ENCODE assay signal across 22 cellular contexts in the genomic region with DNA sequence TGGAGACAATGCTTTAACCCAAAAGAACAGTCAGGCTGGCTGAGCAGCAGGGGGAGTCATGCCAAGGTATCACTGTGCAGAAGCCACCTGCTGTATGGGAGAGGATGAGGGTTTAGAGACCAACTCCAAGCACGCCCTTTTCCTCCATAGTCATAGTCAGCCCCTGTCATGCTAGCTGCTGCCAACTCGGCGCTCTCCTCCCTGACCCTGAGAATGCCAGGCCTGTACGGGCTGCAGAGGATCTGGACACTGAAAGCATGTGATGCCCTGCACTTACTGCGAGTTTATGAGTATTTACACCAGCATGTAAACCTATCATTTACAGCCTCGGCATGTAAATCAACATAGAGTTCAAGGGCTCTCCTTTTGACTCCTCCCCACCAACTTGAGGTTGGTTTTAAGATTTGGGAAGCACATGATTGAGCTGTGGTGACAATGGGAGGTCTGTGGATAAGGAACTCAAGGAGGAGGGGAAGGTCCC. TPM values are rescaled to one million over a fixed set of nuclear protein-coding genes. Genes with fewer than 3 reads are reported as not detected.
DNase-seq lines count a peak whose midpoint lies in the region; ATAC-seq and TF ChIP-seq lines count a peak whose summit lies in the region.
"Had no signal": no experiment of that assay in that cellular context is flagged by ENCODE, and none has a peak within 500 bp of the region (broad histone marks: within the 10 kb centered on the region; RNA-seq: fewer than 3 reads in every experiment).

No MANE protein-coding gene starts in this region.

- H3K27me3 ChIP-seq in lower lobe of right lung (ENCODE audit: low read depth) = peaks cover 7% of the 10 kb centered on the region
- H3K27me3 ChIP-seq: adrenal gland had no signal

- TF ChIP-seq CTCF in HFFc6 (IDR thresholded peaks at IDR 0.05) (no peak), WTC11 (IDR thresholded peaks at IDR 0.05) (no peak), lower lobe of right lung (IDR thresholded peaks at IDR 0.05) (no peak), foreskin fibroblast (IDR thresholded peaks at IDR 0.05; ENCODE audit: low read depth, low read length) (no peak)

- intact Hi-C loops in lower lobe of right lung (cut with DNase I) = no loop called here

- ATAC-seq in WTC11 (peak; percentile 65), lower lobe of right lung (peak; percentile 43 to 60), HG02678 (IDR thresholded peaks at IDR 0.05; ENCODE audit: unreplicated experiment) (no peak)
- ATAC-seq: foreskin keratinocyte, psoas muscle had no signal

- H3K36me3 Mint-ChIP-seq in HFFc6 (ENCODE audit: low read depth) (no peaks in the 10 kb centered on the region), WTC11 (no peaks in the 10 kb centered on the region)

- H3K4me3 ChIP-seq in lower lobe of right lung (no peak overlapping the region), foreskin fibroblast (ENCODE audit: low read depth in 1 of 2, low read length in 2 of 2) (no peak overlapping the region)
- H3K4me3 ChIP-seq: adrenal gland, PC-9, psoas muscle, SK-N-MC, smooth muscle cell had no signal

- no peak for DNase-seq in HFFc6
- peak; percentile 34 for DNase-seq in NCI-H2227 (lab: John Stamatoyannopoulos, UW; ENCODE audit: unreplicated experiment)
- DNase-seq in WTC11 (ENCODE audit: low spot score) = no peak
- no peak for DNase-seq in lower lobe of right lung
- no peak for DNase-seq in NCI-H2107 (lab: John Stamatoyannopoulos, UW)
- no peak for DNase-seq in foreskin fibroblast
- no peak for DNase-seq in A172 (ENCODE audit: low spot score)
- DNase-seq: activated effector memory CD4-positive, alpha-beta T cell treated with Interleukin-2 at 50 U/mL for 16 hours; adrenal gland; BE2C; dermis blood vessel endothelial cell; foreskin keratinocyte; NCI-H2081; PC-9; psoas muscle; stimulated activated CD4-positive, alpha-beta T cell treated with anti-CD3 and anti-CD28 coated beads, Interleukin-4, amount 100 ng/mL, for 1 hour had no signal

- H3K4me1 ChIP-seq in lower lobe of right lung = no peaks in the 10 kb centered on the region
- H3K4me1 ChIP-seq: adrenal gland, BE2C, foreskin keratinocyte, psoas muscle had no signal

- H3K4me3 Mint-ChIP-seq in HFFc6 (no peak overlapping the region), WTC11 (no peak overlapping the region)
- H3K4me3 Mint-ChIP-seq: neural crest cell had no signal

- CTCF ChIA-PET in WTC11 (lab: Charles Lee) = interaction anchor here (0.6 to 7.6 kb wide), 5 partner anchors 11 to 54 kb away, joined by 3 to 107 read pairs (median 3); partner anchors contain the start of gene SCUBE3

- no peak overlapping the region for H3K27ac ChIP-seq in lower lobe of right lung
- H3K27ac ChIP-seq: adrenal gland, epithelial cell of prostate, foreskin keratinocyte, PC-9, psoas muscle, SK-N-MC had no signal

- POLR2A ChIA-PET in WTC11 (lab: Charles Lee) = no interaction called here

- peaks cover 67% of the 10 kb centered on the region for H3K4me1 Mint-ChIP-seq in HFFc6 (ENCODE audit: low read depth)
- peaks cover 4% of the 10 kb centered on the region for H3K4me1 Mint-ChIP-seq in WTC11

- H3K36me3 ChIP-seq in lower lobe of right lung = no peaks in the 10 kb centered on the region
- H3K36me3 ChIP-seq: adrenal gland, BE2C had no signal

- 0 out of 2 replicates have a peak overlapping the region, but pooled peaks have one; percentile 3 for H3K27ac Mint-ChIP-seq in HFFc6
- H3K27ac Mint-ChIP-seq in WTC11 = no peak overlapping the region

- H3K9me3 Mint-ChIP-seq in HFFc6 = no peaks in the 10 kb centered on the region
- H3K9me3 Mint-ChIP-seq in WTC11 = no peaks in the 10 kb centered on the region; the same call in 1 of the 2 replicates
- H3K9me3 Mint-ChIP-seq: neural crest cell had no signal

- no peaks in the 10 kb centered on the region for H3K9me3 ChIP-seq in lower lobe of right lung
- H3K9me3 ChIP-seq: adrenal gland, BE2C, psoas muscle had no signal

- no peaks in the 10 kb centered on the region for H3K27me3 Mint-ChIP-seq in HFFc6 (ENCODE audit: insufficient read depth)
- peaks cover 39% of the 10 kb centered on the region for H3K27me3 Mint-ChIP-seq in WTC11 (ENCODE audit: low read depth)

TF ChIP-seq in WTC11, 78 proteins besides CTCF, POLR2A, EP300 and RAD21:
- TF ChIP-seq ERG (CRISPR knock-in tag; IDR thresholded peaks at IDR 0.05) (no peak), ZNF138 (CRISPR knock-in tag; conservative IDR thresholded peaks at IDR 0.05) (no peak), EMX1 (CRISPR knock-in tag; IDR thresholded peaks at IDR 0.05) (no peak), ATF3 (CRISPR knock-in tag; conservative IDR thresholded peaks at IDR 0.05) (no peak), ZNF121 (CRISPR knock-in tag; IDR thresholded peaks at IDR 0.05) (no peak), KAT7 (CRISPR knock-in tag; IDR thresholded peaks at IDR 0.05; ENCODE audit: borderline replicate concordance) (no peak), TP53 (CRISPR knock-in tag; IDR thresholded peaks at IDR 0.05) (no peak), ZBTB21 (CRISPR knock-in tag; IDR thresholded peaks at IDR 0.05; ENCODE audit: borderline replicate concordance) (no peak), SP1 (CRISPR knock-in tag; conservative IDR thresholded peaks at IDR 0.05) (no peak), NR1H2 (CRISPR knock-in tag; IDR thresholded peaks at IDR 0.05) (no peak), PRRX2 (CRISPR knock-in tag; IDR thresholded peaks at IDR 0.05) (no peak), GRHL2 (CRISPR knock-in tag; IDR thresholded peaks at IDR 0.05; ENCODE audit: insufficient replicate concordance, severe bottlenecking) (no peak), NFATC4 (CRISPR knock-in tag; IDR thresholded peaks at IDR 0.05) (no peak)
- TF ChIP-seq, protein P1, sequence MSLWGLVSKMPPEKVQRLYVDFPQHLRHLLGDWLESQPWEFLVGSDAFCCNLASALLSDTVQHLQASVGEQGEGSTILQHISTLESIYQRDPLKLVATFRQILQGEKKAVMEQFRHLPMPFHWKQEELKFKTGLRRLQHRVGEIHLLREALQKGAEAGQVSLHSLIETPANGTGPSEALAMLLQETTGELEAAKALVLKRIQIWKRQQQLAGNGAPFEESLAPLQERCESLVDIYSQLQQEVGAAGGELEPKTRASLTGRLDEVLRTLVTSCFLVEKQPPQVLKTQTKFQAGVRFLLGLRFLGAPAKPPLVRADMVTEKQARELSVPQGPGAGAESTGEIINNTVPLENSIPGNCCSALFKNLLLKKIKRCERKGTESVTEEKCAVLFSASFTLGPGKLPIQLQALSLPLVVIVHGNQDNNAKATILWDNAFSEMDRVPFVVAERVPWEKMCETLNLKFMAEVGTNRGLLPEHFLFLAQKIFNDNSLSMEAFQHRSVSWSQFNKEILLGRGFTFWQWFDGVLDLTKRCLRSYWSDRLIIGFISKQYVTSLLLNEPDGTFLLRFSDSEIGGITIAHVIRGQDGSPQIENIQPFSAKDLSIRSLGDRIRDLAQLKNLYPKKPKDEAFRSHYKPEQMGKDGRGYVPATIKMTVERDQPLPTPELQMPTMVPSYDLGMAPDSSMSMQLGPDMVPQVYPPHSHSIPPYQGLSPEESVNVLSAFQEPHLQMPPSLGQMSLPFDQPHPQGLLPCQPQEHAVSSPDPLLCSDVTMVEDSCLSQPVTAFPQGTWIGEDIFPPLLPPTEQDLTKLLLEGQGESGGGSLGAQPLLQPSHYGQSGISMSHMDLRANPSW (CRISPR knock-in tag; conservative IDR thresholded peaks at IDR 0.05; ENCODE audit: low read depth) = no peak
- TF ChIP-seq, protein P2, sequence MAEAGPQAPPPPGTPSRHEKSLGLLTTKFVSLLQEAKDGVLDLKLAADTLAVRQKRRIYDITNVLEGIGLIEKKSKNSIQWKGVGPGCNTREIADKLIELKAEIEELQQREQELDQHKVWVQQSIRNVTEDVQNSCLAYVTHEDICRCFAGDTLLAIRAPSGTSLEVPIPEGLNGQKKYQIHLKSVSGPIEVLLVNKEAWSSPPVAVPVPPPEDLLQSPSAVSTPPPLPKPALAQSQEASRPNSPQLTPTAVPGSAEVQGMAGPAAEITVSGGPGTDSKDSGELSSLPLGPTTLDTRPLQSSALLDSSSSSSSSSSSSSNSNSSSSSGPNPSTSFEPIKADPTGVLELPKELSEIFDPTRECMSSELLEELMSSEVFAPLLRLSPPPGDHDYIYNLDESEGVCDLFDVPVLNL (CRISPR knock-in tag; IDR thresholded peaks at IDR 0.05; ENCODE audit: borderline replicate concordance, low read depth) = no peak
- TF ChIP-seq, protein P3, sequence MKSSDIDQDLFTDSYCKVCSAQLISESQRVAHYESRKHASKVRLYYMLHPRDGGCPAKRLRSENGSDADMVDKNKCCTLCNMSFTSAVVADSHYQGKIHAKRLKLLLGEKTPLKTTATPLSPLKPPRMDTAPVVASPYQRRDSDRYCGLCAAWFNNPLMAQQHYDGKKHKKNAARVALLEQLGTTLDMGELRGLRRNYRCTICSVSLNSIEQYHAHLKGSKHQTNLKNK (CRISPR knock-in tag; IDR thresholded peaks at IDR 0.05) = no peak
TF ChIP-seq in WTC11: peak in this region for 0.

RNA-seq across cellular contexts. Expression of gene SCUBE3, which starts 11.7 kb away (rescaled TPM):
- 10 to 100 TPM; 37.0 to 75.0 (median 44.3) TPM for total RNA-seq in HFFc6 (2021; fragmentation: NEBNext Ultra II Directional; extraction: Animal tissue kit (Norgen Biotek cat#: 25700))
- total RNA-seq in WTC11 (2021) (1.6 to 2.1 TPM (median 1.8 TPM) in 3 replicates), lower lobe of right lung (0.56 TPM)
- total RNA-seq in A172 (2014; rRNA removed; shearing (Covaris generic)) = 0.69 and 0.88 TPM in 2 replicates
- total RNA-seq: bronchial epithelial cell, foreskin keratinocyte had no signal

RNA-seq across cellular contexts. Expression of gene ZNF76, which starts 57.4 kb away (rescaled TPM):
- total RNA-seq in HFFc6 (2021; fragmentation: NEBNext Ultra II Directional; extraction: Animal tissue kit (Norgen Biotek cat#: 25700)) = 10 to 100 TPM; 12.7 to 17.1 (median 16.4) TPM
- total RNA-seq in WTC11 (2021) (21.4 to 25.8 TPM (median 23.7 TPM) in 3 replicates), lower lobe of right lung (39.4 TPM)
- 12.8 and 14.1 TPM in 2 replicates for total RNA-seq in A172 (2014; rRNA removed; shearing (Covaris generic))

Comparison
In these comparisons a context has a peak if more than half of its experiments do, and no peak if none do; other contexts are left out.
1. RNA of gene SCUBE3, which starts 11.7 kb away (total RNA-seq): 37.0 to 75.0 TPM in HFFc6; 1.6 to 2.1 TPM in WTC11, 0.69 to 0.88 TPM in A172 and 0.56 TPM in lower lobe of right lung (single experiment); every median in the first group is over 10 times any median in the second.